In the genomic region with DNA sequence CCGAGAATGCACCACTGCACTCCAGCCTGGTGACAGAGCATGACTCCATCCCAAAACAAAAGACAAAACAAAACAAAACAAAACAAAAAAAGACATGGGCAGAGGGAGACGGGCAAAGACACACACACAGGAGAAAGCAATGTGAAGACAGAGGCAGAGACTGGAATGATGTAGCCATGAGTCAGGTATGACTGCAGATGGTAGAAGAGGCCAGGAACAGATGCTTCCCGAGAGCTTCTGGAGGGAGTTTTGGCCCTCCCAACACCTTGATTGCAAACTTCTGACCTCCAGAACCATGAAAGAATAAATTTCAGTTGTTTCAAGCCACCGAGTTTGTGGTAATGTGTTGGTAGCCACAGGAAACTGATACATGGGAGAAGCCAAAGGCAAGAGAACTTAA, we compare ENCODE assay signal across 21 cellular contexts. TPM values are rescaled to one million over a fixed set of nuclear protein-coding genes. Genes with fewer than 3 reads are reported as not detected.
DNase-seq lines count a peak whose midpoint lies in the region; ATAC-seq, FAIRE-seq and TF ChIP-seq lines count a peak whose summit lies in the region.
"Had no signal": no experiment of that assay in that cellular context is flagged by ENCODE, and none has a peak within 500 bp of the region (broad histone marks: within the 10 kb centered on the region; RNA-seq: fewer than 3 reads in every experiment).

No MANE protein-coding gene starts in this region.

- no peak overlapping the region for H3K4ac ChIP-seq in H9 (ENCODE audit: low read depth, low read length)

- no peak overlapping the region for H4K5ac ChIP-seq in H9 (ENCODE audit: insufficient read length, low read depth, low read length)

- no peaks in the 10 kb centered on the region for H3K79me2 ChIP-seq in H9 (ENCODE audit: insufficient read depth, low read length)

- H3K4me1 ChIP-seq in H9 (ENCODE audit: insufficient read depth, low read length): no peaks in the 10 kb centered on the region

- no peak overlapping the region for H2AFZ ChIP-seq in H9 (ENCODE audit: low read length)
- H2AFZ ChIP-seq: GM23338 had no signal

- no peak overlapping the region for H3K14ac ChIP-seq in H9 (ENCODE audit: insufficient read depth, low read length)

- no peak overlapping the region for H4K91ac ChIP-seq in H9 (ENCODE audit: insufficient read length, low read depth, low read length)

- H3K23me2 ChIP-seq in H9 (ENCODE audit: insufficient read length, low read depth, low read length, poor library complexity, severe bottlenecking): no peaks in the 10 kb centered on the region

- WGBS in H9 (ENCODE audit: extremely low coverage, insufficient read length, low lambda C conversion rate): no CpG with 5 or more reads among the region's 4 CpGs

- DNase-seq in H54 (ENCODE audit: insufficient read length, low spot score) (no peak), RWPE1 (ENCODE audit: low spot score) (peak; percentile 37), epithelial cell of prostate (ENCODE audit: low read depth, low spot score) (peak; percentile 64), sciatic nerve (ENCODE audit: low spot score) (peak; percentile 12), DMS79 treated with DMSO at 0.1 percent for 48 hours (lab: John Stamatoyannopoulos, UW) (no peak), left colon (no peak), H9 (no peak)
- DNase-seq: activated CD4-positive, alpha-beta T cell treated with anti-CD3 and anti-CD28 coated beads for 36 hours; activated naive CD4-positive, alpha-beta T cell treated with anti-CD3 and anti-CD28 coated beads, Interleukin-2, amount 10 ng/mL, durations not matched to agents 7 days and 5 days; DND-41; immature natural killer cell; NCI-H1048; NCI-H2171; SIG-M5; stimulated activated CD4-positive, alpha-beta T cell treated with anti-CD3 and anti-CD28 coated beads, Interleukin-2, amount 100 ng/mL, for 24 hours; substantia nigra had no signal

- no peak overlapping the region for H3K27ac Mint-ChIP-seq in H9
- H3K27ac Mint-ChIP-seq: activated CD4-positive, alpha-beta T cell treated with anti-CD3 and anti-CD28 coated beads for 36 hours; activated naive CD4-positive, alpha-beta T cell treated with anti-CD3 and anti-CD28 coated beads, Interleukin-2, amount 10 ng/mL, durations not matched to agents 7 days and 5 days; GM23338; immature natural killer cell had no signal

- TF ChIP-seq CTCF in RWPE1 (conservative IDR thresholded peaks at IDR 0.05; ENCODE audit: low read depth) (no peak), H9 (conservative IDR thresholded peaks at IDR 0.05) (no peak)

- no peak overlapping the region for H2BK12ac ChIP-seq in H9 (ENCODE audit: insufficient read length, low read depth, low read length)

- H2BK20ac ChIP-seq in H9 (ENCODE audit: low read depth, low read length, poor library complexity, severe bottlenecking): no peak overlapping the region

- no peak overlapping the region for H2AK5ac ChIP-seq in H9 (ENCODE audit: insufficient read length, low read length)

- CTCF ChIA-PET in RWPE1 (lab: Yijun Ruan, JAX): interaction anchor here (0.7 kb wide), 2 partner anchors 53 to 182 kb away, joined by 3 read pairs; no protein-coding TSS in a partner anchor

- H3K9me3 ChIP-seq in H9 (ENCODE audit: control insufficient read depth, low read depth, low read length): no peaks in the 10 kb centered on the region
- H3K9me3 ChIP-seq: right atrium auricular region had no signal

- POLR2A ChIA-PET in RWPE1 (lab: Yijun Ruan, JAX; ENCODE audit: low non-redundant PET): no interaction called here

- H3K27me3 Mint-ChIP-seq in H9 (ENCODE audit: low read depth): peaks cover 3% of the 10 kb centered on the region

- H2BK15ac ChIP-seq in H9 (ENCODE audit: low read depth, low read length): no peak overlapping the region

- ATAC-seq in sciatic nerve (no peak), left colon (no peak)
- ATAC-seq: activated CD4-positive, alpha-beta T cell treated with anti-CD3 and anti-CD28 coated beads for 36 hours; GM23338 had no signal

- peak; percentile 62 for FAIRE-seq in H54 (lab: Jason Lieb, UNC)

- H3K36me3 Mint-ChIP-seq in H9 (ENCODE audit: insufficient read depth in 1 of 3, low read depth in 3 of 3): peaks cover 0 to 6% (median 0%) of the 10 kb centered on the region in 3 experiments; a peak in 3 of 7 replicates
- H3K36me3 Mint-ChIP-seq: activated naive CD4-positive, alpha-beta T cell treated with anti-CD3 and anti-CD28 coated beads, Interleukin-2, amount 10 ng/mL, durations not matched to agents 7 days and 5 days had no signal

- H3K27me3 ChIP-seq in H9 (ENCODE audit: insufficient read depth, low read length): no peaks in the 10 kb centered on the region
- H3K27me3 ChIP-seq: cardiac muscle cell, right atrium auricular region had no signal

- no peak overlapping the region for H3K9ac ChIP-seq in H9 (ENCODE audit: extremely low read depth, insufficient read length, low read length)

- TF ChIP-seq POLR2A in H54 (IDR thresholded peaks at IDR 0.05; ENCODE audit: low read depth, low read length): no peak

- H3K4me2 ChIP-seq in H9 (ENCODE audit: insufficient read depth, insufficient read length, low read length): no peak overlapping the region
- H3K4me2 ChIP-seq: GM23338 had no signal

- H3K23ac ChIP-seq in H9 (ENCODE audit: insufficient read length, low read depth, low read length): no peak overlapping the region

- H3K4me3 Mint-ChIP-seq in H9: no peak overlapping the region
- H3K4me3 Mint-ChIP-seq: activated CD4-positive, alpha-beta T cell treated with anti-CD3 and anti-CD28 coated beads for 36 hours; activated naive CD4-positive, alpha-beta T cell treated with anti-CD3 and anti-CD28 coated beads, Interleukin-2, amount 10 ng/mL, durations not matched to agents 7 days and 5 days; GM23338; immature natural killer cell; neural crest cell had no signal

- no peak overlapping the region for H2BK120ac ChIP-seq in H9 (ENCODE audit: low read depth, low read length, poor library complexity, severe bottlenecking)

- no peak overlapping the region for H4K8ac ChIP-seq in H9 (replicated peaks; ENCODE audit: insufficient read length, low read depth, low read length)

- no peak overlapping the region for H2BK5ac ChIP-seq in H9 (ENCODE audit: insufficient read length, low read length)

- H3K4me1 Mint-ChIP-seq in H9: peaks cover 10 to 12% of the 10 kb centered on the region in 2 experiments
- H3K4me1 Mint-ChIP-seq: activated CD4-positive, alpha-beta T cell treated with anti-CD3 and anti-CD28 coated beads for 36 hours; neural crest cell had no signal

- H3K18ac ChIP-seq in H9 (ENCODE audit: insufficient read length, low read depth, low read length): no peak overlapping the region

- peaks cover 5 to 7% of the 10 kb centered on the region in 2 experiments; a peak in 4 of 5 replicates for H3K9me3 Mint-ChIP-seq in H9
- H3K9me3 Mint-ChIP-seq: activated naive CD4-positive, alpha-beta T cell treated with anti-CD3 and anti-CD28 coated beads, Interleukin-2, amount 10 ng/mL, durations not matched to agents 7 days and 5 days; immature natural killer cell; neural crest cell had no signal

- intact Hi-C loops in sciatic nerve (cut with DNase I) (no loop called here), left colon (cut with DNase I, micrococcal nuclease) (no loop called here)

- no peak overlapping the region for H3T11ph ChIP-seq in H9 (ENCODE audit: low read length)

- no peaks in the 10 kb centered on the region for H4K20me1 ChIP-seq in H9 (ENCODE audit: control insufficient read depth, insufficient read depth, insufficient read length)

- H3K56ac ChIP-seq in H9 (ENCODE audit: insufficient read length, low read depth, low read length): no peak overlapping the region

- H3K27ac ChIP-seq in RWPE1: no peak overlapping the region
- H3K27ac ChIP-seq in epithelial cell of prostate: peak overlapping the region; percentile 26
- no peak overlapping the region for H3K27ac ChIP-seq in H9 (ENCODE audit: insufficient read length, low read depth, low read length)
- H3K27ac ChIP-seq: C4-2B, cardiac muscle cell, right atrium auricular region had no signal

- no peaks in the 10 kb centered on the region for H3K79me1 ChIP-seq in H9 (ENCODE audit: insufficient read depth, low read depth, low read length, poor library complexity, severe bottlenecking)

RNA-seq across cellular contexts. Expression of gene VWF, which starts 27.1 kb away (rescaled TPM):
- total RNA-seq in sciatic nerve: 655 TPM
- total RNA-seq in left colon: 10 to 100 TPM; 42.8 to 48.5 TPM
- total RNA-seq in H9 (2021): 0.17 and 0.35 TPM in 2 replicates

Comparison
In these comparisons a context has a peak if more than half of its experiments do, and no peak if none do; other contexts are left out.
1. DNase-seq: peak in RWPE1 (single experiment), epithelial cell of prostate (single experiment) and sciatic nerve (single experiment); none in H54 (single experiment), DMS79 treated with DMSO at 0.1 percent for 48 hours (single experiment), left colon (0 of 2) and H9 (single experiment).
2. RNA of gene VWF, which starts 27.1 kb away (total RNA-seq): 655 TPM in sciatic nerve (single experiment) and 42.8 to 48.5 TPM in left colon; 0.17 to 0.35 TPM in H9; every median in the first group is over 10 times any median in the second.